22 cellular contexts compared by ENCODE assay signal in the genomic region with DNA sequence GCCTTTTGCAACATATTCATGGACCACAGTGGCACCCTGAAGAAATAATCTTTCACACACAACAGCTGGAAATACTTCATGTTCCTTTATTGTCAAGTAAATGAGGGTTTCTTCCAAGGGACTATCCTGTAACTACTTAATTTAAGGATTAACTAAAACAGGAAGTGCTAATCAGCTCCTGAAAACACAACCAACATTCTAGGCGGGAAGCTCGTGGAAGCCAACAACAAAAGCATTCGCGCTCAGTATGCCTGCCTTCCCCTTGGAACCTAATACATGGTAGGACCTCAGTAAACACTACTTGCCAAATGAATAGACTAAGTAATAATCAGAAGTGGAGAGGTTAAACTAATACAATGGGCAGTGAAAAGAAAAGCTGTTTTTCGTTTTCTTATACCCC.
"Had no signal": no experiment of that assay in that cellular context is flagged by ENCODE, and none has a peak within 500 bp of the region (broad histone marks: within the 10 kb centered on the region; RNA-seq: fewer than 3 reads in every experiment).

No MANE protein-coding gene starts in this region.

- H3K27ac Mint-ChIP-seq: activated naive CD8-positive, alpha-beta T cell; activated T-helper 1 cell treated with anti-CD3 and anti-CD28 coated beads, Interleukin-12 subunit alpha, Interleukin-12 subunit beta, Interleukin-2, Interleukin-4 antibody, amounts not matched to agents 30 ng/mL and 10 ng/mL and 1 ng/mL, durations not matched to agents 14 hours and 24 hours and 36 hours; effector memory CD8-positive, alpha-beta T cell; memory B cell; naive thymus-derived CD4-positive, alpha-beta T cell; stimulated activated effector memory CD8-positive, alpha-beta T cell treated with anti-CD3 and anti-CD28 coated beads, Interleukin-12 subunit alpha, Interleukin-12 subunit beta, amount 100 ng/mL, for 72 hours; type B pancreatic cell had no signal

- H3K9me3 Mint-ChIP-seq: activated T-helper 1 cell treated with anti-CD3 and anti-CD28 coated beads, Interleukin-12 subunit alpha, Interleukin-12 subunit beta, Interleukin-2, Interleukin-4 antibody, amounts not matched to agents 30 ng/mL and 10 ng/mL and 1 ng/mL, durations not matched to agents 14 hours and 24 hours and 36 hours; effector memory CD8-positive, alpha-beta T cell; memory B cell; naive thymus-derived CD4-positive, alpha-beta T cell; stimulated activated effector memory CD8-positive, alpha-beta T cell treated with anti-CD3 and anti-CD28 coated beads, Interleukin-12 subunit alpha, Interleukin-12 subunit beta, amount 100 ng/mL, for 72 hours had no signal

- ATAC-seq: effector memory CD8-positive, alpha-beta T cell; foreskin keratinocyte; left lung; naive thymus-derived CD4-positive, alpha-beta T cell; right lobe of liver; stimulated activated effector memory CD8-positive, alpha-beta T cell treated with anti-CD3 and anti-CD28 coated beads, Interleukin-12 subunit alpha, Interleukin-12 subunit beta, amount 100 ng/mL, for 72 hours had no signal

- H3K4me1 Mint-ChIP-seq: memory B cell had no signal

- H3K4me3 Mint-ChIP-seq: activated naive CD8-positive, alpha-beta T cell; activated T-helper 1 cell treated with anti-CD3 and anti-CD28 coated beads, Interleukin-12 subunit alpha, Interleukin-12 subunit beta, Interleukin-2, Interleukin-4 antibody, amounts not matched to agents 30 ng/mL and 10 ng/mL and 1 ng/mL, durations not matched to agents 14 hours and 24 hours and 36 hours; effector memory CD8-positive, alpha-beta T cell; memory B cell; naive thymus-derived CD4-positive, alpha-beta T cell; stimulated activated effector memory CD8-positive, alpha-beta T cell treated with anti-CD3 and anti-CD28 coated beads, Interleukin-12 subunit alpha, Interleukin-12 subunit beta, amount 100 ng/mL, for 72 hours; type B pancreatic cell had no signal

- DNase-seq: activated CD4-positive, alpha-beta T cell treated with anti-CD3 and anti-CD28 coated beads, Interleukin-2, amount 50 U/mL, for 48 hours; activated T-cell treated with anti-CD3 and anti-CD28 coated beads for 4 hours; effector memory CD8-positive, alpha-beta T cell; foreskin keratinocyte; hypothalamus; left lung; naive thymus-derived CD4-positive, alpha-beta T cell; ovary; right lobe of liver; small intestine; stimulated activated CD4-positive, alpha-beta T cell treated with anti-CD3 and anti-CD28 coated beads, Interleukin-15, amount 100 ng/mL, for 24 hours; stimulated activated CD4-positive, alpha-beta T cell treated with anti-CD3 and anti-CD28 coated beads, Interleukin-4, amount 100 ng/mL, for 24 hours; stomach; SW 1271; T-helper 2 cell; testis; WERI-Rb-1 had no signal

- H3K36me3 Mint-ChIP-seq: memory B cell; naive thymus-derived CD4-positive, alpha-beta T cell; stimulated activated effector memory CD8-positive, alpha-beta T cell treated with anti-CD3 and anti-CD28 coated beads, Interleukin-12 subunit alpha, Interleukin-12 subunit beta, amount 100 ng/mL, for 72 hours; type B pancreatic cell had no signal
